2 cellular contexts compared by ENCODE assay signal in genomic region chr1:21342961-21343838, GRCh38.
TF ChIP-seq lines count a peak whose summit lies in the region.

No MANE protein-coding gene starts in this region.

TF ChIP-seq in HCT116, 20 proteins besides CTCF, POLR2A, EP300 and RAD21 (continued from another document):
- TF ChIP-seq ZBTB33 (IDR thresholded peaks at IDR 0.05; ENCODE audit: extremely low read depth, insufficient replicate concordance, low read length) = no peak
- no peak for TF ChIP-seq SRF (IDR thresholded peaks at IDR 0.05; ENCODE audit: low read depth)

TF ChIP-seq in neural cell, 6 proteins besides CTCF, POLR2A, EP300 and RAD21:
- no peak for TF ChIP-seq REST (IDR thresholded peaks at IDR 0.05; ENCODE audit: borderline replicate concordance)
- no peak for TF ChIP-seq MXI1 (conservative IDR thresholded peaks at IDR 0.05; ENCODE audit: poor library complexity, severe bottlenecking)
- no peak for TF ChIP-seq SMC3 (conservative IDR thresholded peaks at IDR 0.05; ENCODE audit: poor library complexity)
- TF ChIP-seq EZH2 (IDR thresholded peaks at IDR 0.05; ENCODE audit: borderline replicate concordance, insufficient read depth, low read length, poor library complexity, severe bottlenecking) = no peak
- TF ChIP-seq POLR2AphosphoS5 (IDR thresholded peaks at IDR 0.05) = no peak
- no peak for TF ChIP-seq TAF1 (IDR thresholded peaks at IDR 0.05; ENCODE audit: low read depth)
TF ChIP-seq in neural cell: peak in this region for 0.
